1 cellular context compared by ENCODE assay signal in genomic region chr9:101354765-101355708, GRCh38.
TF ChIP-seq lines count a peak whose summit lies in the region.

No MANE protein-coding gene starts in this region.

TF ChIP-seq in H1, 55 proteins besides CTCF, POLR2A, EP300 and RAD21:
- no peak for TF ChIP-seq SAP30 (IDR thresholded peaks at IDR 0.05; ENCODE audit: insufficient read depth, insufficient replicate concordance, low read length)
TF ChIP-seq in H1: peak in this region for 0.
